ENCODE assay signal across 16 cellular contexts in genomic region chr5:126793097-126793496, GRCh38. TPM values are rescaled to one million over a fixed set of nuclear protein-coding genes. Genes with fewer than 3 reads are reported as not detected.
DNase-seq lines count a peak whose midpoint lies in the region; ATAC-seq, FAIRE-seq and TF ChIP-seq lines count a peak whose summit lies in the region.
"Had no signal": no experiment of that assay in that cellular context is flagged by ENCODE, and none has a peak within 500 bp of the region (broad histone marks: within the 10 kb centered on the region; RNA-seq: fewer than 3 reads in every experiment).

No MANE protein-coding gene starts in this region.

- FAIRE-seq in GM18507 (lab: Jason Lieb, UNC) = peak; percentile 63
- FAIRE-seq: D721Med had no signal

- intact Hi-C loops in A673 (cut with micrococcal nuclease; ENCODE audit: unreplicated experiment) = no loop called here

- DNase-seq in A673 (ENCODE audit: low spot score) = no peak
- no peak for DNase-seq in GM18507 (ENCODE audit: extremely low spot score, insufficient read length, low read depth)
- DNase-seq in effector CD8-positive, alpha-beta T cell (lab: John Stamatoyannopoulos, UW) = no peak
- no peak for DNase-seq in stimulated activated CD4-positive, alpha-beta T cell treated with anti-CD3 and anti-CD28 coated beads, Interleukin-15, amount 100 ng/mL, for 24 hours
- DNase-seq: erythroblast; kidney glomerular epithelial cell; NCI-H1105; ovary; SIG-M5; stimulated activated naive CD8-positive, alpha-beta T cell treated with anti-CD3 and anti-CD28 coated beads, Interleukin-15, amount 100 ng/mL, for 72 hours had no signal

- H3K9me3 Mint-ChIP-seq in activated T-helper 17 cell treated with anti-CD3 and anti-CD28 coated beads, Interleukin-2, amount 50 U/mL, for 72 hours = no peaks in the 10 kb centered on the region
- H3K9me3 Mint-ChIP-seq: stimulated activated naive CD8-positive, alpha-beta T cell treated with anti-CD3 and anti-CD28 coated beads, Interleukin-15, amount 100 ng/mL, for 72 hours had no signal

- ATAC-seq in HG02798 (IDR thresholded peaks at IDR 0.05; ENCODE audit: poor library complexity, unreplicated experiment) = peak; percentile 24
- peak; percentile 53 for ATAC-seq in activated T-helper 17 cell treated with anti-CD3 and anti-CD28 coated beads, Interleukin-2, amount 50 U/mL, for 72 hours (replicated peaks)
- no peak for ATAC-seq in GM18519 (IDR thresholded peaks at IDR 0.05; ENCODE audit: low FRiP score, unreplicated experiment)
- no peak for ATAC-seq in HG03457 (IDR thresholded peaks at IDR 0.05; ENCODE audit: unreplicated experiment)
- ATAC-seq: stimulated activated naive CD8-positive, alpha-beta T cell treated with anti-CD3 and anti-CD28 coated beads, Interleukin-15, amount 100 ng/mL, for 72 hours had no signal

- H3K4me3 ChIP-seq in A673 (ENCODE audit: low read depth, low read length, poor library complexity, severe bottlenecking) = no peak overlapping the region
- H3K4me3 ChIP-seq: ovary, skin epidermis had no signal

- H3K27me3 Mint-ChIP-seq in activated T-helper 17 cell treated with anti-CD3 and anti-CD28 coated beads, Interleukin-2, amount 50 U/mL, for 72 hours = no peaks in the 10 kb centered on the region
- H3K27me3 Mint-ChIP-seq: stimulated activated naive CD8-positive, alpha-beta T cell treated with anti-CD3 and anti-CD28 coated beads, Interleukin-15, amount 100 ng/mL, for 72 hours had no signal

- peaks cover 3% of the 10 kb centered on the region for H3K36me3 ChIP-seq in A673 (ENCODE audit: insufficient read depth, low read length, poor library complexity, severe bottlenecking)
- H3K36me3 ChIP-seq: ovary had no signal

- no peaks in the 10 kb centered on the region for H3K9me3 ChIP-seq in A673 (ENCODE audit: low read depth, low read length, poor library complexity, severe bottlenecking)
- H3K9me3 ChIP-seq: ovary had no signal

- no peak for TF ChIP-seq CTCF in A673 (conservative IDR thresholded peaks at IDR 0.05; ENCODE audit: low read depth, low read length)

- peak overlapping the region; percentile 15 for H3K27ac ChIP-seq in A673 (ENCODE audit: low read depth, low read length, poor library complexity, severe bottlenecking)
- H3K27ac ChIP-seq: ovary, skin epidermis had no signal

- CTCF ChIA-PET in A673 (lab: Charles Lee) = no interaction called here

- POLR2A ChIA-PET in A673 (lab: Charles Lee; ENCODE audit: low non-redundant PET) = no interaction called here

- peak overlapping the region; percentile 68 for H3K27ac Mint-ChIP-seq in activated T-helper 17 cell treated with anti-CD3 and anti-CD28 coated beads, Interleukin-2, amount 50 U/mL, for 72 hours
- H3K27ac Mint-ChIP-seq: stimulated activated naive CD8-positive, alpha-beta T cell treated with anti-CD3 and anti-CD28 coated beads, Interleukin-15, amount 100 ng/mL, for 72 hours had no signal

- peaks cover 19% of the 10 kb centered on the region for H3K4me1 ChIP-seq in A673 (ENCODE audit: insufficient read depth, low read length, poor library complexity, severe bottlenecking)

- H3K27me3 ChIP-seq in A673 (replicated peaks; ENCODE audit: insufficient read depth, low read depth, low read length, poor library complexity) = no peaks in the 10 kb centered on the region
- H3K27me3 ChIP-seq: ovary had no signal

- peak overlapping the region; percentile 26 for H3K4me3 Mint-ChIP-seq in activated T-helper 17 cell treated with anti-CD3 and anti-CD28 coated beads, Interleukin-2, amount 50 U/mL, for 72 hours

- peaks cover 18% of the 10 kb centered on the region for H3K4me1 Mint-ChIP-seq in activated T-helper 17 cell treated with anti-CD3 and anti-CD28 coated beads, Interleukin-2, amount 50 U/mL, for 72 hours

- no TSS peak for BruUV-seq in A673 (replicated peaks; lab: Mats Ljungman, UMichigan)

- peaks cover 8% of the 10 kb centered on the region for H3K36me3 Mint-ChIP-seq in activated T-helper 17 cell treated with anti-CD3 and anti-CD28 coated beads, Interleukin-2, amount 50 U/mL, for 72 hours (ENCODE audit: low read depth)

RNA-seq across cellular contexts. Expression of gene LMNB1, which starts 16.2 kb away (rescaled TPM):
- total RNA-seq in A673 (2021) = 267 and 269 TPM in 2 replicates
- total RNA-seq in activated T-helper 17 cell treated with anti-CD3 and anti-CD28 coated beads, Interleukin-2, amount 50 U/mL, for 72 hours = 100 to 1,000 TPM; 105 to 208 TPM

Comparison
In these comparisons a context has a peak if more than half of its experiments do, and no peak if none do; other contexts are left out.
1. ATAC-seq: peak in HG02798 (single experiment) and activated T-helper 17 cell treated with anti-CD3 and anti-CD28 coated beads, Interleukin-2, amount 50 U/mL, for 72 hours (single experiment); none in GM18519 (single experiment) and HG03457 (single experiment).